8 cellular contexts compared by ENCODE assay signal in genomic region chr22:37953437-37954179, GRCh38. TPM values are rescaled to one million over a fixed set of nuclear protein-coding genes. Genes with fewer than 3 reads are reported as not detected.
A peak's percentile ranks its signal among the peaks of the same experiment; 100 is the strongest.
DNase-seq lines count a peak whose midpoint lies in the region; FAIRE-seq and TF ChIP-seq lines count a peak whose summit lies in the region.

TSS of gene C22orf23 (minus strand) at chr22:37953601. CDS start at chr22:37953149, 452 bp downstream.
TSS of gene POLR2F (plus strand) at chr22:37953699. CDS start at chr22:37953788, 89 bp downstream.

- FAIRE-seq in G401.6 (lab: Jason Lieb, UNC), result peak; percentile 92

- H3T11ph ChIP-seq in H9 (ENCODE audit: low read length), result no peak within 1 kb of the TSS

- no peak within 1 kb of the TSS for H3K4ac ChIP-seq in H9 (ENCODE audit: low read depth, low read length)

- no peak within 1 kb of the TSS for H3K27ac ChIP-seq in H9 (ENCODE audit: insufficient read length, low read depth, low read length)

- H3K14ac ChIP-seq in H9 (ENCODE audit: insufficient read depth, low read length), result peak within 1 kb of the TSS; percentile 65

- DNase-seq in H9 (peak; percentile 94), MG63 (peak; percentile 90), SHP77 (lab: John Stamatoyannopoulos, UW) (peak; percentile 94 to 97), activated gamma-delta T cell (lab: John Stamatoyannopoulos, UW) (peak; percentile 68), fibroblast of villous mesenchyme (ENCODE audit: low read depth) (peak; percentile 95), nephron progenitor cell (peak; percentile 98)

- H3K36me3 ChIP-seq in MG63, result peaks cover 22% of the 10 kb centered on the region

- no peak within 1 kb of the TSS for H3K23ac ChIP-seq in H9 (ENCODE audit: insufficient read length, low read depth, low read length)

- no peaks in the 10 kb centered on the region for H3K27me3 ChIP-seq in H9 (ENCODE audit: insufficient read depth, low read length)
- no peaks in the 10 kb centered on the region for H3K27me3 ChIP-seq in MG63

- H3K4me3 ChIP-seq in MG63 (peak within 1 kb of the TSS; percentile 100), fibroblast of villous mesenchyme (ENCODE audit: low read depth, low read length) (peak within 1 kb of the TSS; percentile 99)

- H4K91ac ChIP-seq in H9 (ENCODE audit: insufficient read length, low read depth, low read length), result no peak within 1 kb of the TSS

- H3K9me3 ChIP-seq in H9 (ENCODE audit: control insufficient read depth, low read depth, low read length) (no peaks in the 10 kb centered on the region), MG63 (no peaks in the 10 kb centered on the region)

- no peak within 1 kb of the TSS for H2AFZ ChIP-seq in H9 (ENCODE audit: low read length)

- no peak within 1 kb of the TSS for H3K56ac ChIP-seq in H9 (ENCODE audit: insufficient read length, low read depth, low read length)

- H3K36me3 Mint-ChIP-seq in H9 (ENCODE audit: insufficient read depth in 1 of 3, low read depth in 3 of 3), result peaks cover 15 to 27% (median 20%) of the 10 kb centered on the region in 3 experiments; a peak in 6 of 7 replicates
- H3K36me3 Mint-ChIP-seq in nephron progenitor cell (ENCODE audit: low read depth), result peaks cover 30% of the 10 kb centered on the region
- H3K36me3 Mint-ChIP-seq in stimulated activated naive CD8-positive, alpha-beta T cell treated with anti-CD3 and anti-CD28 coated beads, Interleukin-15, Interleukin-2, amounts not matched to agents 100 ng/mL and 50 ng/mL, for 24 hours (ENCODE audit: low read depth), result peaks cover 29% of the 10 kb centered on the region

- H3K27me3 Mint-ChIP-seq in H9 (ENCODE audit: low read depth) (peaks cover 2% of the 10 kb centered on the region), nephron progenitor cell (ENCODE audit: low read depth, poor library complexity) (peaks cover 17% of the 10 kb centered on the region)
- H3K27me3 Mint-ChIP-seq in stimulated activated naive CD8-positive, alpha-beta T cell treated with anti-CD3 and anti-CD28 coated beads, Interleukin-15, Interleukin-2, amounts not matched to agents 100 ng/mL and 50 ng/mL, for 24 hours, result peaks cover 14% of the 10 kb centered on the region

- no peaks in the 10 kb centered on the region for H4K20me1 ChIP-seq in H9 (ENCODE audit: control insufficient read depth, insufficient read depth, insufficient read length)

- H3K9ac ChIP-seq in H9 (ENCODE audit: extremely low read depth, insufficient read length, low read length), result peak within 1 kb of the TSS; percentile 52

- no peak within 1 kb of the TSS for H4K8ac ChIP-seq in H9 (replicated peaks; ENCODE audit: insufficient read length, low read depth, low read length)

- no peak within 1 kb of the TSS for H2BK5ac ChIP-seq in H9 (ENCODE audit: insufficient read length, low read length)

- H3K4me3 Mint-ChIP-seq in H9 (peak within 1 kb of the TSS; percentile 100), nephron progenitor cell (peak within 1 kb of the TSS; percentile 98)
- H3K4me3 Mint-ChIP-seq in stimulated activated naive CD8-positive, alpha-beta T cell treated with anti-CD3 and anti-CD28 coated beads, Interleukin-15, Interleukin-2, amounts not matched to agents 100 ng/mL and 50 ng/mL, for 24 hours, result peak within 1 kb of the TSS; percentile 99

- H3K27ac Mint-ChIP-seq in H9 (peak within 1 kb of the TSS; percentile 15 to 99 (median 98)), nephron progenitor cell (peak within 1 kb of the TSS; percentile 85)
- H3K27ac Mint-ChIP-seq in stimulated activated naive CD8-positive, alpha-beta T cell treated with anti-CD3 and anti-CD28 coated beads, Interleukin-15, Interleukin-2, amounts not matched to agents 100 ng/mL and 50 ng/mL, for 24 hours, result peak within 1 kb of the TSS; percentile 97

- no CpG with 5 or more reads among the region's 52 CpGs for WGBS in H9 (ENCODE audit: extremely low coverage, insufficient read length, low lambda C conversion rate)

- H3K4me2 ChIP-seq in H9 (ENCODE audit: insufficient read depth, insufficient read length, low read length), result peak within 1 kb of the TSS; percentile 97

- H2BK20ac ChIP-seq in H9 (ENCODE audit: low read depth, low read length, poor library complexity, severe bottlenecking), result no peak within 1 kb of the TSS

- no peaks in the 10 kb centered on the region for H3K4me1 ChIP-seq in H9 (ENCODE audit: insufficient read depth, low read length)

- H2BK12ac ChIP-seq in H9 (ENCODE audit: insufficient read length, low read depth, low read length), result no peak within 1 kb of the TSS

- H3K9me3 Mint-ChIP-seq in H9 (no peaks in the 10 kb centered on the region), nephron progenitor cell (no peaks in the 10 kb centered on the region)
- no peaks in the 10 kb centered on the region for H3K9me3 Mint-ChIP-seq in stimulated activated naive CD8-positive, alpha-beta T cell treated with anti-CD3 and anti-CD28 coated beads, Interleukin-15, Interleukin-2, amounts not matched to agents 100 ng/mL and 50 ng/mL, for 24 hours

- no peak within 1 kb of the TSS for H3K18ac ChIP-seq in H9 (ENCODE audit: insufficient read length, low read depth, low read length)

- peaks cover 19 to 23% of the 10 kb centered on the region in 2 experiments for H3K4me1 Mint-ChIP-seq in H9
- peaks cover 40% of the 10 kb centered on the region for H3K4me1 Mint-ChIP-seq in nephron progenitor cell
- peaks cover 31% of the 10 kb centered on the region for H3K4me1 Mint-ChIP-seq in stimulated activated naive CD8-positive, alpha-beta T cell treated with anti-CD3 and anti-CD28 coated beads, Interleukin-15, Interleukin-2, amounts not matched to agents 100 ng/mL and 50 ng/mL, for 24 hours (ENCODE audit: low read depth)

- H3K79me2 ChIP-seq in H9 (ENCODE audit: insufficient read depth, low read length), result peaks cover 6% of the 10 kb centered on the region; the same call in 1 of the 2 replicates

- H2BK120ac ChIP-seq in H9 (ENCODE audit: low read depth, low read length, poor library complexity, severe bottlenecking), result no peak within 1 kb of the TSS

- no peak within 1 kb of the TSS for H4K5ac ChIP-seq in H9 (ENCODE audit: insufficient read length, low read depth, low read length)

- peaks cover 7% of the 10 kb centered on the region for H3K79me1 ChIP-seq in H9 (ENCODE audit: insufficient read depth, low read depth, low read length, poor library complexity, severe bottlenecking)

- H2AK5ac ChIP-seq in H9 (ENCODE audit: insufficient read length, low read length), result no peak within 1 kb of the TSS

- TF ChIP-seq CTCF in H9 (conservative IDR thresholded peaks at IDR 0.05), result no peak
- no peak for TF ChIP-seq CTCF in fibroblast of villous mesenchyme (IDR thresholded peaks at IDR 0.05; ENCODE audit: insufficient read depth, low read depth, low read length)
- no peak for TF ChIP-seq CTCF in nephron progenitor cell (IDR thresholded peaks at IDR 0.05)

- H3K23me2 ChIP-seq in H9 (ENCODE audit: insufficient read length, low read depth, low read length, poor library complexity, severe bottlenecking), result peaks cover 13% of the 10 kb centered on the region

- no peak within 1 kb of the TSS; the same call in 1 of the 2 replicates for H2BK15ac ChIP-seq in H9 (ENCODE audit: low read depth, low read length)

RNA-seq across cellular contexts. Expression of gene C22orf23, which starts in this region (rescaled TPM):
- total RNA-seq in H9 (2021), result 0.55 and 0.57 TPM in 2 replicates
- 0.36 and 2.3 TPM in 2 replicates for total RNA-seq in MG63 (2014; rRNA removed; shearing (Covaris generic); ENCODE audit: low replicate concordance)
- total RNA-seq in fibroblast of villous mesenchyme, result 0.32 TPM in 1 of 2 replicates, not detected in the other

RNA-seq across cellular contexts. Expression of gene POLR2F, which starts in this region (rescaled TPM):
- 141 and 147 TPM in 2 replicates for total RNA-seq in H9 (2021)
- 64.9 and 167 TPM in 2 replicates for total RNA-seq in MG63 (2014; rRNA removed; shearing (Covaris generic); ENCODE audit: low replicate concordance)
- 28.9 and 34.5 TPM in 2 replicates for total RNA-seq in fibroblast of villous mesenchyme
